15 cellular contexts compared by ENCODE assay signal in the genomic region with DNA sequence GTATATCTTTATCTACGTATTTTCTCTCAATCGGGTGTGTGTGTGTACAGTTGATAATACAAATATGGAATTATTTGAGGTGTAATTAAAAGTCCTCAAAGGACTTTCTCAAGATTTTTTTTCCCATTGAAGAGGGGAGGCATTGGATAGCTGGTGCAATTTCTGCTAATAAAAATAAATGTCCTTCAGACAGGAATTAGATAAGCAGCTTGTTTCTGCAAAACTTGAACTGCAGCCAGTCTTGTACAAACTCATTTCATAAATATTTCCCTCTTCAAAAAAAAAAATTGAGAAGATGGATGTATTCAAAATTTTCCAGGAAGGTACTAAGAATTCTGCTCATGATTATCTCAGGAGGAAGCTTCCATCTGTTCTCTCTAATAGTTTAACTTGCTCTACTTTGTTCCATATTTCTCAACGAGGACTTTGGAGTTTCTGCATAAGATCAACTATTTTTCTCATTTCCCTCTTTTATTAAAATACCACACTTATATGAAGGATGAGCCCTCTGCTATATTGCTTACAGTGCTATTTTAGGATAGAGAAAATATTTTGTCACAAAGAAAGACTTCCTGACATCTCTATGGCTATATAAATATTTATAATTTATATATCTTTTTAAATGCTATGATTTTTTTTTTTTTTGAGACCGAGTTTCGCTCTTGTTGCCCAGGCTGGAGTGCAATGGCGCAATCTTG. TPM values are rescaled to one million over a fixed set of nuclear protein-coding genes. Genes with fewer than 3 reads are reported as not detected.
DNase-seq lines count a peak whose midpoint lies in the region; ATAC-seq and TF ChIP-seq lines count a peak whose summit lies in the region.
"Had no signal": no experiment of that assay in that cellular context is flagged by ENCODE, and none has a peak within 500 bp of the region (broad histone marks: within the 10 kb centered on the region; RNA-seq: fewer than 3 reads in every experiment).

No MANE protein-coding gene starts in this region.

- TF ChIP-seq POLR2A in heart left ventricle (IDR thresholded peaks at IDR 0.05), result no peak

- ATAC-seq in left cardiac atrium, result peak; percentile 38 to 45
- ATAC-seq in heart left ventricle, result no peak
- ATAC-seq in GM21360 (IDR thresholded peaks at IDR 0.05; ENCODE audit: unreplicated experiment), result no peak
- no peak for ATAC-seq in HG03159 (IDR thresholded peaks at IDR 0.05; ENCODE audit: unreplicated experiment)
- ATAC-seq: esophagus mucosa, right cardiac atrium had no signal

- H3K27ac ChIP-seq in heart left ventricle, result no peak overlapping the region
- H3K27ac ChIP-seq: HL-60 had no signal

- intact Hi-C loops in left cardiac atrium (cut with DNase I) (loop anchor here in 1 of 2 donors (5.0 kb wide), 1 partner anchor 175 kb away; no protein-coding TSS in a partner anchor), heart left ventricle (cut with DNase I) (loop anchor here in 2 of 10 donors (2.0 to 5.0 kb wide), 3 partner anchors 19 to 65 kb away; no protein-coding TSS in a partner anchor)

- WGBS in heart left ventricle, 4 donors, result 56 to 64% (median 60%) methylated on average over 6 of the region's 6 CpGs

- H3K9me3 ChIP-seq in heart left ventricle, result no peaks in the 10 kb centered on the region

- TF ChIP-seq CTCF in heart left ventricle (IDR thresholded peaks at IDR 0.05), result no peak
- TF ChIP-seq CTCF in astrocyte of the spinal cord (IDR thresholded peaks at IDR 0.05; ENCODE audit: low read depth, low read length), result no peak

- in situ Hi-C loops in astrocyte of the spinal cord (cut with HindIII; ENCODE audit: low sequenced_read_pairs), result no loop called here

- DNase-seq in left cardiac atrium (no peak), heart left ventricle (no peak), astrocyte of the spinal cord (ENCODE audit: low read depth, low spot score) (peak; percentile 52), iris pigment epithelial cell (ENCODE audit: low read depth) (peak; percentile 81), NCI-H510A treated with DMSO at 0.1 percent for 48 hours (lab: John Stamatoyannopoulos, UW) (no peak), T-helper 9 cell (no peak)
- DNase-seq: activated T-cell treated with anti-CD3 and anti-CD28 coated beads, Interleukin-2, amount 50 U/mL, for 1 hour; NCI-H1694; NCI-H748 treated with DMSO at 0.1 percent for 48 hours; right cardiac atrium; stimulated activated CD4-positive, alpha-beta T cell treated with anti-CD3 and anti-CD28 coated beads, Interleukin-4, amount 100 ng/mL, for 1 hour had no signal

- no peaks in the 10 kb centered on the region for H3K27me3 ChIP-seq in heart left ventricle

- peaks cover 0 to 13% (median 6%) of the 10 kb centered on the region in 12 donors for H3K4me1 ChIP-seq in heart left ventricle

- no peaks in the 10 kb centered on the region for H3K36me3 ChIP-seq in heart left ventricle

- H3K4me3 ChIP-seq in heart left ventricle (no peak overlapping the region), astrocyte of the spinal cord (ENCODE audit: low read depth, low read length) (no peak overlapping the region)

RNA-seq across cellular contexts. Expression of a gene that starts 33.0 kb away (rescaled TPM):
- total RNA-seq in left cardiac atrium (10 to 100 TPM; 81.8 to 92.6 TPM), heart left ventricle (10 to 100 TPM; 31.6 to 94.5 (median 56.1) TPM)
- polyA plus RNA-seq in heart left ventricle, result 10 to 100 TPM; 19.1 to 30.6 TPM

Comparison
In these comparisons a context has a peak if more than half of its experiments do, and no peak if none do; other contexts are left out.
1. ATAC-seq: peak in left cardiac atrium (2 of 2); none in heart left ventricle (0 of 4), GM21360 (single experiment) and HG03159 (single experiment).
2. DNase-seq: peak in astrocyte of the spinal cord (single experiment) and iris pigment epithelial cell (single experiment); none in left cardiac atrium (single experiment), heart left ventricle (0 of 5), NCI-H510A treated with DMSO at 0.1 percent for 48 hours (single experiment) and T-helper 9 cell (single experiment).